9 cellular contexts compared by ENCODE assay signal in the genomic region with DNA sequence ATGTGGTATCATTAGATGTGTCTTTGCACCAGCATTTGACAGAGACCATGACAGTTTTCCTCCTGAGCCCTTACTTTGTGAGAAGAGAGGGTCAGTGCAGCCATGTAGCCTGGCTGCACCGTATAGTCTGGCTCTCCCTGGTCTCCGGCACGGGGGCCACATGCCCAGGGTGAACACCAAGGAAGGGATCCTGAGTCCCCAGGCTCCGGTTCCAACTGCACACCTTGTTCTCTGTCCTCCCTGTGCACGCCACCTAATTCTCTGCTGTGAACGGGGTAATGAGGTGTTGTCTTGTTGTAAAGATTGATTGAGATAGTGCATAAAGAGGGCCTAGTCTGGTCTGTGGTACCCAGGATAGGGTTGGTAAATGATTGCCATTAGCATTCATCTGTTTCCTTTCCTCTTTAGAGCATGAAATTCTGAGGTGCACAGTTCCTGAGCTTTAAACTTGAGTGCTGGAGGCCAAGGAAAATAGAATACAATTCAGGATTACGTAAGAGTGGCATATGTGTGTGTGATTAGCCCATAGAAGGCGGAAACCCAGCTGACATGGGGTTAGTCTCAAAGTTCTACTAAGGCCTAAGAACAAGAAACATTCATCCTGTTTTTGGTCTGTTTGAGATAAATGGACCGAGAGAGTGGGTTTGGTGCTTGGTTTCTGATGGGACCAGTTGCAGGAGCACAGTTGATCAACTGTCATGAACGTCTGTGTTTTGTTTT. TPM values are rescaled to one million over a fixed set of nuclear protein-coding genes. Genes with fewer than 3 reads are reported as not detected.
A peak's percentile ranks its signal among the peaks of the same experiment; 100 is the strongest.
DNase-seq lines count a peak whose midpoint lies in the region; ATAC-seq and TF ChIP-seq lines count a peak whose summit lies in the region.
"Had no signal": no experiment of that assay in that cellular context is flagged by ENCODE, and none has a peak within 500 bp of the region (broad histone marks: within the 10 kb centered on the region; RNA-seq: fewer than 3 reads in every experiment).

No MANE protein-coding gene starts in this region.

- intact Hi-C loops in heart right ventricle (cut with DNase I): loop anchor here in 1 of 10 donors (5.0 kb wide), 1 partner anchor 87 kb away; no protein-coding TSS in a partner anchor

- H3K27ac ChIP-seq in heart right ventricle: peak overlapping the region in 4 of 10 donors; percentile 19 to 83 (median 45)
- no peak overlapping the region for H3K27ac ChIP-seq in right atrium auricular region

- 87 to 91% methylated on average over 10 of the region's 10 CpGs for WGBS in heart right ventricle, 2 donors

- peak in 6 of 8 donors; percentile 34 to 63 (median 49) for ATAC-seq in heart right ventricle
- ATAC-seq in activated CD8-positive, alpha-beta memory T cell treated with anti-CD3 and anti-CD28 coated beads, Interleukin-2, amount 10 ng/mL, durations not matched to agents 7 days and 5 days: no peak
- ATAC-seq in GM18519 (IDR thresholded peaks at IDR 0.05; ENCODE audit: low FRiP score, unreplicated experiment): no peak

- no peaks in the 10 kb centered on the region for H3K9me3 ChIP-seq in heart right ventricle
- H3K9me3 ChIP-seq in right atrium auricular region: no peaks in the 10 kb centered on the region

- peaks cover 9 to 99% (median 94%) of the 10 kb centered on the region in 9 donors for H3K4me1 ChIP-seq in heart right ventricle
- peaks cover 0 to 73% of the 10 kb centered on the region in 2 donors for H3K4me1 ChIP-seq in right atrium auricular region

- no peaks in the 10 kb centered on the region for H3K9me3 Mint-ChIP-seq in activated CD8-positive, alpha-beta memory T cell treated with anti-CD3 and anti-CD28 coated beads, Interleukin-2, amount 10 ng/mL, durations not matched to agents 7 days and 5 days (ENCODE audit: low read depth)
- H3K9me3 Mint-ChIP-seq in immature natural killer cell: no peaks in the 10 kb centered on the region

- peak overlapping the region; percentile 88 for H3K27ac Mint-ChIP-seq in activated CD8-positive, alpha-beta memory T cell treated with anti-CD3 and anti-CD28 coated beads, Interleukin-2, amount 10 ng/mL, durations not matched to agents 7 days and 5 days
- peak overlapping the region; percentile 92 to 99 (median 95) for H3K27ac Mint-ChIP-seq in immature natural killer cell

- peak overlapping the region; percentile 3 for H3K4me3 Mint-ChIP-seq in activated CD8-positive, alpha-beta memory T cell treated with anti-CD3 and anti-CD28 coated beads, Interleukin-2, amount 10 ng/mL, durations not matched to agents 7 days and 5 days
- H3K4me3 Mint-ChIP-seq in immature natural killer cell: peak overlapping the region; percentile 3 to 65 (median 45)

- peaks cover 28% of the 10 kb centered on the region for H3K36me3 Mint-ChIP-seq in activated CD8-positive, alpha-beta memory T cell treated with anti-CD3 and anti-CD28 coated beads, Interleukin-2, amount 10 ng/mL, durations not matched to agents 7 days and 5 days
- H3K36me3 Mint-ChIP-seq in immature natural killer cell: peaks cover 0 to 13% (median 7%) of the 10 kb centered on the region in 3 donors

- CTCF ChIA-PET in activated CD8-positive, alpha-beta memory T cell treated with anti-CD3 and anti-CD28 coated beads, Interleukin-2, amount 10 ng/mL, durations not matched to agents 7 days and 5 days (lab: Charles Lee): interaction anchor here (1.4 to 3.7 kb wide), 3 partner anchors 10 to 71 kb away, joined by 3 to 19 read pairs (median 6); no protein-coding TSS in a partner anchor

- peaks cover 96% of the 10 kb centered on the region for H3K4me1 Mint-ChIP-seq in activated CD8-positive, alpha-beta memory T cell treated with anti-CD3 and anti-CD28 coated beads, Interleukin-2, amount 10 ng/mL, durations not matched to agents 7 days and 5 days
- H3K4me1 Mint-ChIP-seq in immature natural killer cell: peaks cover 100% of the 10 kb centered on the region in 2 donors

- TF ChIP-seq CTCF in heart right ventricle (IDR thresholded peaks at IDR 0.05) (no peak), right atrium auricular region (IDR thresholded peaks at IDR 0.05) (no peak)

- H3K36me3 ChIP-seq in heart right ventricle (no peaks in the 10 kb centered on the region), right atrium auricular region (no peaks in the 10 kb centered on the region)

- H3K27me3 Mint-ChIP-seq in activated CD8-positive, alpha-beta memory T cell treated with anti-CD3 and anti-CD28 coated beads, Interleukin-2, amount 10 ng/mL, durations not matched to agents 7 days and 5 days: no peaks in the 10 kb centered on the region
- peaks cover 0 to 19% (median 7%) of the 10 kb centered on the region in 3 donors for H3K27me3 Mint-ChIP-seq in immature natural killer cell (ENCODE audit: low read depth in 3 of 3)

- no peaks in the 10 kb centered on the region for H3K27me3 ChIP-seq in heart right ventricle
- no peaks in the 10 kb centered on the region for H3K27me3 ChIP-seq in right atrium auricular region

- H3K4me3 ChIP-seq in heart right ventricle (no peak overlapping the region), right atrium auricular region (no peak overlapping the region)

- DNase-seq in heart right ventricle: no peak
- no peak for DNase-seq in right atrium auricular region (ENCODE audit: low spot score)
- DNase-seq in activated CD8-positive, alpha-beta memory T cell treated with anti-CD3 and anti-CD28 coated beads, Interleukin-2, amount 10 ng/mL, durations not matched to agents 7 days and 5 days: no peak
- DNase-seq in immature natural killer cell: no peak
- DNase-seq in inferior parietal cortex (ENCODE audit: extremely low spot score): no peak
- no peak for DNase-seq in nucleus accumbens (lab: John Stamatoyannopoulos, UW)
- DNase-seq in iPS-NIHi7 (ENCODE audit: extremely low spot score): no peak
- DNase-seq: NCI-H2227 treated with DMSO at 0.1 percent for 48 hours had no signal

RNA-seq across cellular contexts. Expression of a gene that starts 55.5 kb away (rescaled TPM):
- total RNA-seq in heart right ventricle (10 to 100 TPM; 21.1 to 45.1 (median 29.9) TPM), right atrium auricular region (10 to 100 TPM; 31.7 to 39.3 TPM)
- polyA plus RNA-seq in heart right ventricle (10 to 100 TPM; 18.5 to 20.8 TPM), immature natural killer cell (10 to 100 TPM; 10.7 to 22.1 (median 16.2) TPM)
- total RNA-seq in activated CD8-positive, alpha-beta memory T cell treated with anti-CD3 and anti-CD28 coated beads, Interleukin-2, amount 10 ng/mL, durations not matched to agents 7 days and 5 days: 10 to 100 TPM; 51.6 to 54.1 TPM

Comparison
In these comparisons a context has a peak if more than half of its experiments do, and no peak if none do; other contexts are left out.
1. ATAC-seq: peak in heart right ventricle (6 of 8); none in activated CD8-positive, alpha-beta memory T cell treated with anti-CD3 and anti-CD28 coated beads, Interleukin-2, amount 10 ng/mL, durations not matched to agents 7 days and 5 days (single experiment) and GM18519 (single experiment).